In the genomic region with DNA sequence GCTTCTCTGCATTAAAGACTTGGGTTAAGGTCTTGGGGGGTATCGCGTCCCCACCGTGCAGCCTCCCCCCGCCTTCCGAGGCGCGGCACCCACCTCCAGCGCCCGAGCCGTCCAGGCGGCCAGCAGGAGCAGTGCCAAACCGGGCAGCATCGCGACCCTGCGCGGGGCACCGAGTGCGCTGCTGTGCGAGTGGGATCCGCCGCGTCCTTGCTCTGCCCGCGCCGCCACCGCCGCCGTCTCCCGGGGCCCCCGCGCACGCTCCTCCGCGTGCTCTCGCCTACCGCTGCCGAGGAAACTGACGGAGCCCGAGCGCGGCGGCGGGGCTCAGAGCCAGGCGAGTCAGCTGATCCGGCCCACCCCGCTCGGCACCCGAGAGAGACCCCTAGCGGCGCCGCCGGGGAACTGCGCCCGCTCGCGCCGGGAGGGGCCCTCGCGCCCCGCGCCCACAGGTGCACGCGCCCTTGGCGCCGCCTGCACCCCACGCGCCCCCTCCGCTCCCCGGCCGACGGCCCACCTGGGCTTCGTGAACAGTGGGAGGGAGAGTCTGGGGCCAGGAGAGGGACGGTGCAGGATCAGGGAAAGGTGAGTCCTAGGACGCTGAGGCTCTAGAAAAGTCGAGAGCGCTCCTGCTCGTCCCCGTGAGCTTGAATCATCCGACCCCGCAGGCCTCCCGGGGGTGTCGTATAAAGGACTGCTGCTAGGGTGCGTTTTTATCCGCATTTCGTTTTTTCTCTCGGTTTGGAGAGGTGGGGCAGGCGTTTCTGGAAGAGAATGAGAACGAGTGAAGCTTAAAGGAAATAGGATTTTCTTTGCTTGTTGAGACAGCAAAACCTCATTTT, we compare ENCODE assay signal across 8 cellular contexts. TPM values are rescaled to one million over a fixed set of nuclear protein-coding genes. Genes with fewer than 3 reads are reported as not detected.
A peak's percentile ranks its signal among the peaks of the same experiment; 100 is the strongest.
DNase-seq lines count a peak whose midpoint lies in the region; ATAC-seq lines count a peak whose summit lies in the region.

APP (minus strand) TSS at position 300 of the 839 bp plus-strand sequence; CDS start at position 150, 150 bp downstream.

- peak within 1 kb of the TSS in 1 of 2 donors; percentile 35 for H3K27ac Mint-ChIP-seq in effector memory CD8-positive, alpha-beta T cell

- peak within 1 kb of the TSS; percentile 55 to 98 for H3K18ac ChIP-seq in mesenchymal stem cell (ENCODE audit: low read depth in 1 of 2, low read length in 2 of 2)

- H3K27ac ChIP-seq in mesenchymal stem cell (ENCODE audit: low read length, poor library complexity, severe bottlenecking), result peak within 1 kb of the TSS; percentile 89

- H3K4me1 ChIP-seq in mesenchymal stem cell (ENCODE audit: control insufficient read depth, insufficient read depth, low read depth, low read length), result peaks cover 4% of the 10 kb centered on the region

- peaks cover 40 to 50% of the 10 kb centered on the region in 2 donors for H3K27me3 Mint-ChIP-seq in effector memory CD8-positive, alpha-beta T cell

- H3K4me1 Mint-ChIP-seq in effector memory CD8-positive, alpha-beta T cell (ENCODE audit: low read depth in 2 of 2), result peaks cover 12 to 15% of the 10 kb centered on the region in 2 donors

- H3K4me3 ChIP-seq in mesenchymal stem cell (ENCODE audit: insufficient read depth in 1 of 2, low read depth in 1 of 2, low read length in 2 of 2), result peak within 1 kb of the TSS; percentile 93 to 100

- H3K4ac ChIP-seq in mesenchymal stem cell (ENCODE audit: low read depth in 1 of 2, low read length in 2 of 2), result peak within 1 kb of the TSS; percentile 67 to 94

- H4K8ac ChIP-seq in mesenchymal stem cell (ENCODE audit: low read length), result peak within 1 kb of the TSS; percentile 57

- H3K4me2 ChIP-seq in mesenchymal stem cell (ENCODE audit: low read length, poor library complexity, severe bottlenecking), result peak within 1 kb of the TSS; percentile 98

- H4K91ac ChIP-seq in mesenchymal stem cell (ENCODE audit: low read length), result peak within 1 kb of the TSS; percentile 95

- H2BK120ac ChIP-seq in mesenchymal stem cell (ENCODE audit: low read depth, low read length), result peak within 1 kb of the TSS; percentile 85

- H2BK15ac ChIP-seq in mesenchymal stem cell (ENCODE audit: low read depth, poor library complexity, severe bottlenecking), result peak within 1 kb of the TSS; percentile 95

- DNase-seq in Ammon's horn (ENCODE audit: low spot score) (peak; percentile 81), NCI-H526 (lab: John Stamatoyannopoulos, UW) (peak; percentile 54 to 89), mesenchymal stem cell (peak; percentile 78)
- DNase-seq in activated CD8-positive, alpha-beta memory T cell treated with anti-CD3 and anti-CD28 coated beads for 4 hours (ENCODE audit: low read depth in 2 of 2), result peak; percentile 62 to 69
- DNase-seq in effector memory CD8-positive, alpha-beta T cell, result peak; percentile 62 to 82 (median 69)
- DNase-seq in stimulated activated CD8-positive, alpha-beta memory T cell treated with anti-CD3 and anti-CD28 coated beads, Interleukin-12 subunit alpha, Interleukin-12 subunit beta, amount 100 ng/mL, for 24 hours (ENCODE audit: extremely low read depth), result peak; percentile 56

- peak within 1 kb of the TSS; percentile 84 for H2AFZ ChIP-seq in mesenchymal stem cell (ENCODE audit: low read depth, low read length)

- H3K27me3 ChIP-seq in mesenchymal stem cell (ENCODE audit: control insufficient read depth in 1 of 2, insufficient read depth in 1 of 2, low read length in 2 of 2), result no peaks in the 10 kb centered on the region

- peaks cover 0 to 4% of the 10 kb centered on the region in 2 experiments for H3K36me3 ChIP-seq in mesenchymal stem cell (ENCODE audit: control insufficient read depth in 1 of 2, insufficient read depth in 2 of 2, low read depth in 1 of 2, low read length in 2 of 2)

- peak within 1 kb of the TSS; percentile 84 for H3K9ac ChIP-seq in mesenchymal stem cell (ENCODE audit: low read length)

- no peak within 1 kb of the TSS for H2AK5ac ChIP-seq in mesenchymal stem cell (ENCODE audit: low read length, severe bottlenecking)

- no peaks in the 10 kb centered on the region for H3K9me3 Mint-ChIP-seq in effector memory CD8-positive, alpha-beta T cell

- ATAC-seq in GM19043 (IDR thresholded peaks at IDR 0.05; ENCODE audit: low read depth, unreplicated experiment) (peak; percentile 79), HG03354 (IDR thresholded peaks at IDR 0.05; ENCODE audit: poor library complexity, severe bottlenecking, unreplicated experiment) (peak; percentile 82)
- peak; percentile 90 for ATAC-seq in effector memory CD8-positive, alpha-beta T cell (replicated peaks)

- peak within 1 kb of the TSS; percentile 71 to 85 for H3K4me3 Mint-ChIP-seq in effector memory CD8-positive, alpha-beta T cell

- no peaks in the 10 kb centered on the region for H3K36me3 Mint-ChIP-seq in effector memory CD8-positive, alpha-beta T cell (ENCODE audit: insufficient read depth)

- under 1% methylated on average over 78 of the region's 88 CpGs for WGBS in mesenchymal stem cell

- H3K79me1 ChIP-seq in mesenchymal stem cell (replicated peaks; ENCODE audit: low read length, poor library complexity, severe bottlenecking), result no peaks in the 10 kb centered on the region

- H2BK5ac ChIP-seq in mesenchymal stem cell (ENCODE audit: low read depth, low read length, poor library complexity, severe bottlenecking), result peak within 1 kb of the TSS; percentile 96

- H3K23ac ChIP-seq in mesenchymal stem cell (ENCODE audit: low read length in 2 of 2), result peak within 1 kb of the TSS; percentile 81 to 100

- H3K9me3 ChIP-seq in mesenchymal stem cell (ENCODE audit: control insufficient read depth, low read length), result no peaks in the 10 kb centered on the region

- peak within 1 kb of the TSS; percentile 56 to 87 for H2BK12ac ChIP-seq in mesenchymal stem cell (ENCODE audit: low read length in 2 of 2)

- H3K14ac ChIP-seq in mesenchymal stem cell (ENCODE audit: low read length in 2 of 2), result peak within 1 kb of the TSS; percentile 47 to 100

RNA-seq across cellular contexts. Expression of gene APP, which starts in this region (rescaled TPM):
- polyA plus RNA-seq in mesenchymal stem cell (2013, experiment 1 of 2), result 698 TPM
- 694 TPM for polyA plus RNA-seq in mesenchymal stem cell (2013, experiment 2 of 2)

Comparison
In these comparisons a context has a peak if more than half of its experiments do, and no peak if none do; other contexts are left out.
1. Peak in every context shown above with its lines: DNase-seq, ATAC-seq, H3K4me3 ChIP-seq and H3K27ac ChIP-seq.